In the genomic region with DNA sequence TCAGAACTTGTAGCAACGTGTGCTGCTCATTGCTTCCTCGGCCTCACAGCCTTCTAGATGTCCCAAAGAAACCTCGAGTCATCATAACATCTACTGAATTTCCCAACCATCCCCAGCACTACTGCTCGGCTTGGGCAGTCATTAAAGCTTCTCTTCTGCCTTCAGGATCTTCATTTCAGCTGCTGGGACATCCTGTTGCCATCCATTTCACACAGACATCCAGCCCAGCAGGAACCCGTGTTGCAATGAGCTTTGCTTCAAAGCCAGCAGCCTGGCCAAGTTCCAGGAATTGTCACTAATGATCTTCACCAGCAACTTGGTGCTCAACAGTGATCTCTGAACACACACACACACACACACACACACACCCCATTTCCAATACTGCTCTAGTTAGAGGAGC, we compare ENCODE assay signal across 1 cellular context.
TF ChIP-seq lines count a peak whose summit lies in the region.

No MANE protein-coding gene starts in this region.

TF ChIP-seq in WTC11, 78 proteins besides CTCF, POLR2A, EP300 and RAD21 (continued from another document):
- TF ChIP-seq, protein P1, sequence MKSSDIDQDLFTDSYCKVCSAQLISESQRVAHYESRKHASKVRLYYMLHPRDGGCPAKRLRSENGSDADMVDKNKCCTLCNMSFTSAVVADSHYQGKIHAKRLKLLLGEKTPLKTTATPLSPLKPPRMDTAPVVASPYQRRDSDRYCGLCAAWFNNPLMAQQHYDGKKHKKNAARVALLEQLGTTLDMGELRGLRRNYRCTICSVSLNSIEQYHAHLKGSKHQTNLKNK (CRISPR knock-in tag; IDR thresholded peaks at IDR 0.05): no peak
- TF ChIP-seq, protein P2, sequence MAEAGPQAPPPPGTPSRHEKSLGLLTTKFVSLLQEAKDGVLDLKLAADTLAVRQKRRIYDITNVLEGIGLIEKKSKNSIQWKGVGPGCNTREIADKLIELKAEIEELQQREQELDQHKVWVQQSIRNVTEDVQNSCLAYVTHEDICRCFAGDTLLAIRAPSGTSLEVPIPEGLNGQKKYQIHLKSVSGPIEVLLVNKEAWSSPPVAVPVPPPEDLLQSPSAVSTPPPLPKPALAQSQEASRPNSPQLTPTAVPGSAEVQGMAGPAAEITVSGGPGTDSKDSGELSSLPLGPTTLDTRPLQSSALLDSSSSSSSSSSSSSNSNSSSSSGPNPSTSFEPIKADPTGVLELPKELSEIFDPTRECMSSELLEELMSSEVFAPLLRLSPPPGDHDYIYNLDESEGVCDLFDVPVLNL (CRISPR knock-in tag; IDR thresholded peaks at IDR 0.05; ENCODE audit: borderline replicate concordance, low read depth): no peak
- TF ChIP-seq, protein P3, sequence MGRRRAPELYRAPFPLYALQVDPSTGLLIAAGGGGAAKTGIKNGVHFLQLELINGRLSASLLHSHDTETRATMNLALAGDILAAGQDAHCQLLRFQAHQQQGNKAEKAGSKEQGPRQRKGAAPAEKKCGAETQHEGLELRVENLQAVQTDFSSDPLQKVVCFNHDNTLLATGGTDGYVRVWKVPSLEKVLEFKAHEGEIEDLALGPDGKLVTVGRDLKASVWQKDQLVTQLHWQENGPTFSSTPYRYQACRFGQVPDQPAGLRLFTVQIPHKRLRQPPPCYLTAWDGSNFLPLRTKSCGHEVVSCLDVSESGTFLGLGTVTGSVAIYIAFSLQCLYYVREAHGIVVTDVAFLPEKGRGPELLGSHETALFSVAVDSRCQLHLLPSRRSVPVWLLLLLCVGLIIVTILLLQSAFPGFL (CRISPR knock-in tag; IDR thresholded peaks at IDR 0.05; ENCODE audit: borderline replicate concordance): no peak
- no peak for TF ChIP-seq GRHL2 (CRISPR knock-in tag; IDR thresholded peaks at IDR 0.05; ENCODE audit: insufficient replicate concordance, severe bottlenecking)
